In the genomic region with DNA sequence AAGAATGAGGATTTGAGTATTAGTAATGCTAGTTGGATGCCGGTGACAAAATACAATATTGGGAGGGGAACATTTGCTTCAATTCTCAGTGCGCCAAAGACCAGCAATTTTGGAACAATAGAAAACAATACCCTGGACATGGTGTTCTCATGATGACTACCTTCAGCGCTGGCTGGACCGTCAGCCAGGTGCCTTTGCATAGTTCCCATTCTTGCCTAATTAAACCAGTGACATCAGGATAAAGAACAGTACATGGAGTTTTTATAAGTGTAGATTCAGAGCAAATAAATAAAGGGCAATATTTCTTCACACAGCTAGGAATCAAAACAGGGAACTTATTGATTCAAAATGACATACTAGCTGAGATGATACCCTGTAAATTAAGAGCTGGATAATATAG, we compare ENCODE assay signal across 3 cellular contexts.
"Had no signal": no experiment of that assay in that cellular context is flagged by ENCODE, and none has a peak within 500 bp of the region (broad histone marks: within the 10 kb centered on the region; RNA-seq: fewer than 3 reads in every experiment).

No MANE protein-coding gene starts in this region.

- H3K4me3 ChIP-seq: GM12878 had no signal

- DNase-seq: GDM1, GF-D8 had no signal
